Comparison of ENCODE assay signal across 19 cellular contexts in genomic region chr3:78004578-78004977, GRCh38.
"Had no signal": no experiment of that assay in that cellular context is flagged by ENCODE, and none has a peak within 500 bp of the region (broad histone marks: within the 10 kb centered on the region; RNA-seq: fewer than 3 reads in every experiment).

No MANE protein-coding gene starts in this region.

- H3K9me3 ChIP-seq: colonic mucosa, ovary, testis, transverse colon had no signal

- DNase-seq: colonic mucosa; dermis blood vessel endothelial cell; erythroblast; foreskin melanocyte; heart left ventricle; hippocampal formation; left cardiac atrium; left ventricle myocardium superior; naive thymus-derived CD4-positive, alpha-beta T cell; ovary; sigmoid colon; stimulated activated CD4-positive, alpha-beta T cell treated with anti-CD3 and anti-CD28 coated beads, Interleukin-2, amount 100 ng/mL, for 24 hours; stimulated activated CD4-positive, alpha-beta T cell treated with anti-CD3 and anti-CD28 coated beads, Interleukin-4, amount 100 ng/mL, for 4 hours; stimulated activated naive B cell treated with anti-CD40 and anti-IgM and Interleukin-4, amounts not matched to agents 10 μg/mL and 1 μg/mL and 100 μg/mL, for 72 hours; stimulated activated naive CD8-positive, alpha-beta T cell treated with anti-CD3 and anti-CD28 coated beads, Interleukin-15, amount 100 ng/mL, for 72 hours; testis; transverse colon had no signal

- ATAC-seq: heart left ventricle; left cardiac atrium; left ventricle myocardium superior; naive thymus-derived CD4-positive, alpha-beta T cell; stimulated activated naive B cell treated with anti-CD40 and anti-IgM and Interleukin-4, amounts not matched to agents 10 μg/mL and 1 μg/mL and 100 μg/mL, for 72 hours; stimulated activated naive CD8-positive, alpha-beta T cell treated with anti-CD3 and anti-CD28 coated beads, Interleukin-15, amount 100 ng/mL, for 72 hours had no signal

- H3K4me1 ChIP-seq: colonic mucosa, heart left ventricle, sigmoid colon, testis, transverse colon had no signal

- H3K4me3 ChIP-seq: colonic mucosa, heart left ventricle, lung, ovary, sigmoid colon, skin epidermis, testis, transverse colon had no signal

- H3K27ac ChIP-seq: colonic mucosa, heart left ventricle, ovary, sigmoid colon, skin epidermis, testis, transverse colon had no signal

- H3K36me3 ChIP-seq: colonic mucosa, heart left ventricle, ovary, sigmoid colon, transverse colon had no signal

- H3K27me3 ChIP-seq: colonic mucosa, heart left ventricle, ovary, sigmoid colon, testis, transverse colon had no signal
